In the genomic region with DNA sequence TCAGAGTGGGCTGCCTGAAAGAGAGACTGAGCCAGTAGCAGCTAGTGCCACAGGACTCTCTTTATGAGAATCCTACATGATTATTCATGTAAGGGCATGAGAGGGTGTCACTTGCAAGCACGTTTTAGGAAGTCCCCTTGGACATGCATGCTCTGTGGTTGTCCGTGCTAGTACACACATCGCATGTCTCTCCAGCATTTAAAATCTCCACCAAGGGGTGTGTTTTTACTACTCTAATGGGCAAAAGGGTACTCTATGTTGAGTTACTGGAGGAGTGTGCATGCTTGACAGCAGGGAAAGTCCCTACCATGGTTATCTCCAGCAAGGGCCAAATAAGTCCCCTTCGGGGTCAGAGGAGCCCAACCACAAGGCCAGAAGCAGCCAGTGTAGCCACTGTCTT, we compare ENCODE assay signal across 19 cellular contexts.
DNase-seq lines count a peak whose midpoint lies in the region; ATAC-seq and TF ChIP-seq lines count a peak whose summit lies in the region.
"Had no signal": no experiment of that assay in that cellular context is flagged by ENCODE, and none has a peak within 500 bp of the region (broad histone marks: within the 10 kb centered on the region; RNA-seq: fewer than 3 reads in every experiment).

No MANE protein-coding gene starts in this region.

- no peaks in the 10 kb centered on the region for H3K27me3 Mint-ChIP-seq in activated T-helper 17 cell treated with anti-CD3 and anti-CD28 coated beads, Interleukin-2, amount 50 U/mL, for 72 hours

- H4K91ac ChIP-seq in mesenchymal stem cell (ENCODE audit: low read length), result no peak overlapping the region

- H3K4me2 ChIP-seq in mesenchymal stem cell (ENCODE audit: low read length, poor library complexity, severe bottlenecking), result no peak overlapping the region
- H3K4me2 ChIP-seq: SK-N-SH, smooth muscle cell had no signal

- no peak for TF ChIP-seq POLR2A in ovary (IDR thresholded peaks at IDR 0.05)

- no peak overlapping the region for H2BK15ac ChIP-seq in mesenchymal stem cell (ENCODE audit: low read depth, poor library complexity, severe bottlenecking)

- H3K14ac ChIP-seq in mesenchymal stem cell (ENCODE audit: low read length in 2 of 2), result no peak overlapping the region

- H3K9me3 ChIP-seq in mesenchymal stem cell (ENCODE audit: control insufficient read depth, low read length) (peaks cover 4% of the 10 kb centered on the region), WERI-Rb-1 (ENCODE audit: severe bottlenecking) (peaks cover 5% of the 10 kb centered on the region), ovary (no peaks in the 10 kb centered on the region)
- H3K9me3 ChIP-seq: SK-N-SH, suprapubic skin had no signal

- H3K27ac ChIP-seq in mesenchymal stem cell (ENCODE audit: low read length, poor library complexity, severe bottlenecking) (no peak overlapping the region), WERI-Rb-1 (no peak overlapping the region), ovary (no peak overlapping the region)
- H3K27ac ChIP-seq: cardiac muscle cell, suprapubic skin had no signal

- ATAC-seq in GM18873 (IDR thresholded peaks at IDR 0.05; ENCODE audit: low FRiP score, unreplicated experiment), result peak; percentile 63
- peak; percentile 71 for ATAC-seq in GM21723 (IDR thresholded peaks at IDR 0.05; ENCODE audit: unreplicated experiment)
- peak; percentile 55 for ATAC-seq in HG03060 (IDR thresholded peaks at IDR 0.05; ENCODE audit: low read depth, unreplicated experiment)
- ATAC-seq in activated T-helper 17 cell treated with anti-CD3 and anti-CD28 coated beads, Interleukin-2, amount 50 U/mL, for 72 hours (replicated peaks), result no peak

- H3K18ac ChIP-seq in mesenchymal stem cell (ENCODE audit: low read depth in 1 of 2, low read length in 2 of 2), result no peak overlapping the region

- H2AFZ ChIP-seq in mesenchymal stem cell (ENCODE audit: low read depth, low read length), result no peak overlapping the region

- H4K8ac ChIP-seq in mesenchymal stem cell (ENCODE audit: low read length), result no peak overlapping the region

- H2AK5ac ChIP-seq in mesenchymal stem cell (ENCODE audit: low read length, severe bottlenecking), result peak overlapping the region; percentile 19

- H3K4ac ChIP-seq in mesenchymal stem cell (ENCODE audit: low read depth in 1 of 2, low read length in 2 of 2), result no peak overlapping the region

- no peak overlapping the region for H3K4me3 Mint-ChIP-seq in activated T-helper 17 cell treated with anti-CD3 and anti-CD28 coated beads, Interleukin-2, amount 50 U/mL, for 72 hours

- H3K27ac Mint-ChIP-seq in activated T-helper 17 cell treated with anti-CD3 and anti-CD28 coated beads, Interleukin-2, amount 50 U/mL, for 72 hours, result no peak overlapping the region

- H3K36me3 ChIP-seq in mesenchymal stem cell (ENCODE audit: control insufficient read depth in 1 of 2, insufficient read depth in 2 of 2, low read depth in 1 of 2, low read length in 2 of 2) (no peaks in the 10 kb centered on the region), WERI-Rb-1 (no peaks in the 10 kb centered on the region), ovary (no peaks in the 10 kb centered on the region)
- H3K36me3 ChIP-seq: cardiac muscle cell, suprapubic skin had no signal

- no peak overlapping the region for H3K9ac ChIP-seq in mesenchymal stem cell (ENCODE audit: low read length)
- H3K9ac ChIP-seq: SK-N-SH had no signal

- no peaks in the 10 kb centered on the region for H3K79me1 ChIP-seq in mesenchymal stem cell (replicated peaks; ENCODE audit: low read length, poor library complexity, severe bottlenecking)

- no peak overlapping the region for H2BK120ac ChIP-seq in mesenchymal stem cell (ENCODE audit: low read depth, low read length)

- H3K27me3 ChIP-seq in mesenchymal stem cell (ENCODE audit: control insufficient read depth in 1 of 2, insufficient read depth in 1 of 2, low read length in 2 of 2), result no peaks in the 10 kb centered on the region
- H3K27me3 ChIP-seq in WERI-Rb-1 (ENCODE audit: insufficient read depth, low read depth, severe bottlenecking), result no peaks in the 10 kb centered on the region
- H3K27me3 ChIP-seq in ovary, result no peaks in the 10 kb centered on the region
- H3K27me3 ChIP-seq: cardiac muscle cell, suprapubic skin had no signal

- intact Hi-C loops in ovary (cut with DNase I), result no loop called here

- no peaks in the 10 kb centered on the region for H3K4me1 Mint-ChIP-seq in activated T-helper 17 cell treated with anti-CD3 and anti-CD28 coated beads, Interleukin-2, amount 50 U/mL, for 72 hours

- H2BK5ac ChIP-seq in mesenchymal stem cell (ENCODE audit: low read depth, low read length, poor library complexity, severe bottlenecking), result no peak overlapping the region

- H2BK12ac ChIP-seq in mesenchymal stem cell (ENCODE audit: low read length in 2 of 2), result no peak overlapping the region

- TF ChIP-seq CTCF in WERI-Rb-1 (IDR thresholded peaks at IDR 0.05; ENCODE audit: low read depth, low read length) (no peak), ovary (IDR thresholded peaks at IDR 0.05) (no peak)

- H3K4me3 ChIP-seq in mesenchymal stem cell (ENCODE audit: insufficient read depth in 1 of 2, low read depth in 1 of 2, low read length in 2 of 2) (no peak overlapping the region), WERI-Rb-1 (ENCODE audit: low read depth, low read length) (no peak overlapping the region), ovary (no peak overlapping the region)
- H3K4me3 ChIP-seq: cardiac muscle cell, smooth muscle cell, suprapubic skin had no signal

- DNase-seq in mesenchymal stem cell, result no peak
- DNase-seq in WERI-Rb-1, result no peak
- DNase-seq in ovary, result no peak
- DNase-seq in NCI-H1092 (lab: John Stamatoyannopoulos, UW), result no peak
- DNase-seq: activated naive CD4-positive, alpha-beta T cell treated with anti-CD3 and anti-CD28 coated beads, Interleukin-2, amount 50 U/mL, for 16 hours; C1 segment of cervical spinal cord; effector memory CD4-positive, alpha-beta T cell; foreskin fibroblast; HCEC 1CT; midbrain; NCI-H1048; SK-N-SH had no signal

- H3K9me3 Mint-ChIP-seq in activated T-helper 17 cell treated with anti-CD3 and anti-CD28 coated beads, Interleukin-2, amount 50 U/mL, for 72 hours, result no peaks in the 10 kb centered on the region

- no peak for TF ChIP-seq EP300 in ovary (IDR thresholded peaks at IDR 0.05)

- H3K4me1 ChIP-seq in mesenchymal stem cell (ENCODE audit: control insufficient read depth, insufficient read depth, low read depth, low read length) (no peaks in the 10 kb centered on the region), ovary (ENCODE audit: insufficient read depth) (no peaks in the 10 kb centered on the region)
- H3K4me1 ChIP-seq: suprapubic skin had no signal

- H3K36me3 Mint-ChIP-seq in activated T-helper 17 cell treated with anti-CD3 and anti-CD28 coated beads, Interleukin-2, amount 50 U/mL, for 72 hours (ENCODE audit: low read depth), result no peaks in the 10 kb centered on the region

- 84% methylated on average over 2 of the region's 4 CpGs for WGBS in mesenchymal stem cell
- 83 to 91% (median 86%) methylated on average over 4 of the region's 4 CpGs for WGBS in ovary, 3 donors

- no peak overlapping the region for H3K23ac ChIP-seq in mesenchymal stem cell (ENCODE audit: low read length in 2 of 2)
